Comparison of ENCODE assay signal across 10 cellular contexts in genomic region chr12:11795910-11796459, GRCh38.
DNase-seq lines count a peak whose midpoint lies in the region; ATAC-seq, FAIRE-seq and TF ChIP-seq lines count a peak whose summit lies in the region.
"Had no signal": no experiment of that assay in that cellular context is flagged by ENCODE, and none has a peak within 500 bp of the region (broad histone marks: within the 10 kb centered on the region; RNA-seq: fewer than 3 reads in every experiment).

No MANE protein-coding gene starts in this region.

- no peak overlapping the region for H3K4me3 Mint-ChIP-seq in stimulated activated naive CD8-positive, alpha-beta T cell treated with anti-CD3 and anti-CD28 coated beads, Interleukin-15, amount 100 ng/mL, for 72 hours
- no peak overlapping the region for H3K4me3 Mint-ChIP-seq in activated CD4-positive, alpha-beta T cell treated with anti-CD3 and anti-CD28 coated beads for 36 hours
- no peak overlapping the region for H3K4me3 Mint-ChIP-seq in H9

- no peak overlapping the region for H3K56ac ChIP-seq in H9 (ENCODE audit: insufficient read length, low read depth, low read length)

- H3K9ac ChIP-seq in OCI-LY1 (ENCODE audit: low read length) (no peak overlapping the region), endocrine pancreas (ENCODE audit: control insufficient read depth, insufficient read depth, low read length) (no peak overlapping the region), H9 (ENCODE audit: extremely low read depth, insufficient read length, low read length) (no peak overlapping the region)

- ATAC-seq in stimulated activated naive CD8-positive, alpha-beta T cell treated with anti-CD3 and anti-CD28 coated beads, Interleukin-15, amount 100 ng/mL, for 72 hours = no peak
- no peak for ATAC-seq in activated CD4-positive, alpha-beta T cell treated with anti-CD3 and anti-CD28 coated beads for 36 hours

- no peak overlapping the region for H3K23ac ChIP-seq in H9 (ENCODE audit: insufficient read length, low read depth, low read length)

- no peak overlapping the region for H2BK12ac ChIP-seq in H9 (ENCODE audit: insufficient read length, low read depth, low read length)

- H3K18ac ChIP-seq in H9 (ENCODE audit: insufficient read length, low read depth, low read length) = no peak overlapping the region

- H3K4me2 ChIP-seq in OCI-LY1 (ENCODE audit: low read length) (no peak overlapping the region), H9 (ENCODE audit: insufficient read depth, insufficient read length, low read length) (no peak overlapping the region)

- CTCF ChIA-PET in activated CD4-positive, alpha-beta T cell treated with anti-CD3 and anti-CD28 coated beads for 36 hours (lab: Charles Lee) = interaction anchor here (0.8 to 1.6 kb wide), 6 partner anchors 9 to 30 kb away, joined by 3 to 4 read pairs (median 3); no protein-coding TSS in a partner anchor

- H2AFZ ChIP-seq in OCI-LY1 (ENCODE audit: low read length) (no peak overlapping the region), H9 (ENCODE audit: low read length) (no peak overlapping the region)

- H3K79me1 ChIP-seq in H9 (ENCODE audit: insufficient read depth, low read depth, low read length, poor library complexity, severe bottlenecking) = no peaks in the 10 kb centered on the region

- H3K9me3 ChIP-seq in OCI-LY1 (ENCODE audit: low read length) = no peaks in the 10 kb centered on the region
- H3K9me3 ChIP-seq in endocrine pancreas (ENCODE audit: control insufficient read depth, low read length) = no peaks in the 10 kb centered on the region
- H3K9me3 ChIP-seq in H9 (ENCODE audit: control insufficient read depth, low read depth, low read length) = no peaks in the 10 kb centered on the region

- H2BK5ac ChIP-seq in H9 (ENCODE audit: insufficient read length, low read length) = no peak overlapping the region

- no peak overlapping the region for H2BK20ac ChIP-seq in H9 (ENCODE audit: low read depth, low read length, poor library complexity, severe bottlenecking)

- H3K9me3 Mint-ChIP-seq in stimulated activated naive CD8-positive, alpha-beta T cell treated with anti-CD3 and anti-CD28 coated beads, Interleukin-15, amount 100 ng/mL, for 72 hours = no peaks in the 10 kb centered on the region
- H3K9me3 Mint-ChIP-seq in activated CD4-positive, alpha-beta T cell treated with anti-CD3 and anti-CD28 coated beads for 36 hours (ENCODE audit: low read depth) = peaks cover 2% of the 10 kb centered on the region
- H3K9me3 Mint-ChIP-seq in H9 = no peaks in the 10 kb centered on the region

- H3K36me3 ChIP-seq in OCI-LY1 (ENCODE audit: insufficient read depth, low read length) (no peaks in the 10 kb centered on the region), endocrine pancreas (ENCODE audit: control insufficient read depth, insufficient read depth, low read length) (no peaks in the 10 kb centered on the region)

- H3K27ac Mint-ChIP-seq in stimulated activated naive CD8-positive, alpha-beta T cell treated with anti-CD3 and anti-CD28 coated beads, Interleukin-15, amount 100 ng/mL, for 72 hours = no peak overlapping the region
- no peak overlapping the region for H3K27ac Mint-ChIP-seq in activated CD4-positive, alpha-beta T cell treated with anti-CD3 and anti-CD28 coated beads for 36 hours
- H3K27ac Mint-ChIP-seq in H9 = peak overlapping the region in 1 of 3 experiments; percentile 3; a peak in 2 of 7 replicates

- no peaks in the 10 kb centered on the region for H3K23me2 ChIP-seq in H9 (ENCODE audit: insufficient read length, low read depth, low read length, poor library complexity, severe bottlenecking)

- H4K20me1 ChIP-seq in OCI-LY1 (ENCODE audit: insufficient read depth, low read length) (no peaks in the 10 kb centered on the region), H9 (ENCODE audit: control insufficient read depth, insufficient read depth, insufficient read length) (no peaks in the 10 kb centered on the region)

- no peaks in the 10 kb centered on the region for H3F3A ChIP-seq in OCI-LY1 (ENCODE audit: insufficient read depth, low read length)

- H3K4me3 ChIP-seq in OCI-LY1 (ENCODE audit: low read depth, low read length, poor library complexity, severe bottlenecking) (no peak overlapping the region), endocrine pancreas (ENCODE audit: control insufficient read depth, insufficient read depth, low read length) (peak overlapping the region; percentile 20)

- no peak for FAIRE-seq in D721Med (lab: Jason Lieb, UNC)

- H3K27me3 ChIP-seq in OCI-LY1 (ENCODE audit: insufficient read depth, low read length) = no peaks in the 10 kb centered on the region
- no peaks in the 10 kb centered on the region for H3K27me3 ChIP-seq in endocrine pancreas (ENCODE audit: control insufficient read depth, insufficient read depth, low read length)
- no peaks in the 10 kb centered on the region for H3K27me3 ChIP-seq in H9 (ENCODE audit: insufficient read depth, low read length)

- intact Hi-C loops in activated CD4-positive, alpha-beta T cell treated with anti-CD3 and anti-CD28 coated beads for 36 hours (cut with DNase I, micrococcal nuclease) = no loop called here

- peaks cover 62% of the 10 kb centered on the region for H3K4me1 ChIP-seq in OCI-LY1 (ENCODE audit: insufficient read depth, low read length, severe bottlenecking)
- peaks cover 19% of the 10 kb centered on the region for H3K4me1 ChIP-seq in endocrine pancreas (ENCODE audit: control insufficient read depth, insufficient read depth, low read length)
- H3K4me1 ChIP-seq in H9 (ENCODE audit: insufficient read depth, low read length) = peaks cover 6% of the 10 kb centered on the region

- WGBS in H9 (ENCODE audit: extremely low coverage, insufficient read length, low lambda C conversion rate) = no CpG with 5 or more reads among the region's 6 CpGs

- H3K27ac ChIP-seq in OCI-LY1 (ENCODE audit: low read depth, low read length, poor library complexity, severe bottlenecking) = peak overlapping the region; percentile 86
- H3K27ac ChIP-seq in H9 (ENCODE audit: insufficient read length, low read depth, low read length) = no peak overlapping the region

- H4K91ac ChIP-seq in H9 (ENCODE audit: insufficient read length, low read depth, low read length) = no peak overlapping the region

- H3T11ph ChIP-seq in H9 (ENCODE audit: low read length) = no peak overlapping the region

- peaks cover 44% of the 10 kb centered on the region for H3K36me3 Mint-ChIP-seq in activated CD4-positive, alpha-beta T cell treated with anti-CD3 and anti-CD28 coated beads for 36 hours (ENCODE audit: low read depth)
- peaks cover 0 to 5% (median 0%) of the 10 kb centered on the region in 3 experiments; a peak in 4 of 7 replicates for H3K36me3 Mint-ChIP-seq in H9 (ENCODE audit: insufficient read depth in 1 of 3, low read depth in 3 of 3)

- DNase-seq in DMS53 treated with DMSO at 0.1 percent for 48 hours (lab: John Stamatoyannopoulos, UW; ENCODE audit: unreplicated experiment) = peak; percentile 70
- DNase-seq in non-pigmented ciliary epithelial cell (ENCODE audit: low read depth) = peak; percentile 94
- DNase-seq in stimulated activated naive CD8-positive, alpha-beta T cell treated with anti-CD3 and anti-CD28 coated beads, Interleukin-15, amount 100 ng/mL, for 72 hours = no peak
- no peak for DNase-seq in activated CD4-positive, alpha-beta T cell treated with anti-CD3 and anti-CD28 coated beads for 36 hours
- no peak for DNase-seq in H9
- no peak for DNase-seq in D721Med (ENCODE audit: insufficient read length, low spot score)
- DNase-seq: activated CD4-positive, alpha-beta T cell treated with anti-CD3 and anti-CD28 coated beads for 1 hour; effector memory CD4-positive, alpha-beta T cell had no signal

- no peak overlapping the region for H3K14ac ChIP-seq in H9 (ENCODE audit: insufficient read depth, low read length)

- no peak overlapping the region for H2AK5ac ChIP-seq in H9 (ENCODE audit: insufficient read length, low read length)

- no peaks in the 10 kb centered on the region for H3K27me3 Mint-ChIP-seq in stimulated activated naive CD8-positive, alpha-beta T cell treated with anti-CD3 and anti-CD28 coated beads, Interleukin-15, amount 100 ng/mL, for 72 hours
- no peaks in the 10 kb centered on the region for H3K27me3 Mint-ChIP-seq in activated CD4-positive, alpha-beta T cell treated with anti-CD3 and anti-CD28 coated beads for 36 hours
- H3K27me3 Mint-ChIP-seq in H9 (ENCODE audit: low read depth) = no peaks in the 10 kb centered on the region

- H3K79me2 ChIP-seq in OCI-LY1 (ENCODE audit: insufficient read depth, low read length) (no peaks in the 10 kb centered on the region), H9 (ENCODE audit: insufficient read depth, low read length) (no peaks in the 10 kb centered on the region)

- no peak overlapping the region for H4K8ac ChIP-seq in H9 (replicated peaks; ENCODE audit: insufficient read length, low read depth, low read length)

- H2BK120ac ChIP-seq in H9 (ENCODE audit: low read depth, low read length, poor library complexity, severe bottlenecking) = no peak overlapping the region

- H3K4me1 Mint-ChIP-seq in stimulated activated naive CD8-positive, alpha-beta T cell treated with anti-CD3 and anti-CD28 coated beads, Interleukin-15, amount 100 ng/mL, for 72 hours = peaks cover 37% of the 10 kb centered on the region
- peaks cover 45% of the 10 kb centered on the region for H3K4me1 Mint-ChIP-seq in activated CD4-positive, alpha-beta T cell treated with anti-CD3 and anti-CD28 coated beads for 36 hours
- H3K4me1 Mint-ChIP-seq in H9 = peaks cover 18 to 27% of the 10 kb centered on the region in 2 experiments

- POLR2A ChIA-PET in activated CD4-positive, alpha-beta T cell treated with anti-CD3 and anti-CD28 coated beads for 36 hours (lab: Charles Lee) = interaction anchor here (0.5 to 1.0 kb wide), 3 partner anchors 15 to 941 kb away, joined by 3 to 4 read pairs (median 4); no protein-coding TSS in a partner anchor

- no peak overlapping the region for H3K4ac ChIP-seq in H9 (ENCODE audit: low read depth, low read length)

- H3K9me2 ChIP-seq in OCI-LY1 (ENCODE audit: low read depth, low read length) = no peaks in the 10 kb centered on the region

- H4K5ac ChIP-seq in H9 (ENCODE audit: insufficient read length, low read depth, low read length) = no peak overlapping the region

- TF ChIP-seq CTCF in OCI-LY1 (IDR thresholded peaks at IDR 0.05; ENCODE audit: low read length) (no peak), H9 (conservative IDR thresholded peaks at IDR 0.05) (no peak), D721Med (IDR thresholded peaks at IDR 0.05; ENCODE audit: insufficient read depth, missing control alignments) (no peak)

- no peak overlapping the region for H2BK15ac ChIP-seq in H9 (ENCODE audit: low read depth, low read length)

Comparison
In these comparisons a context has a peak if more than half of its experiments do, and no peak if none do; other contexts are left out.
1. DNase-seq: peak in DMS53 treated with DMSO at 0.1 percent for 48 hours (single experiment) and non-pigmented ciliary epithelial cell (single experiment); none in stimulated activated naive CD8-positive, alpha-beta T cell treated with anti-CD3 and anti-CD28 coated beads, Interleukin-15, amount 100 ng/mL, for 72 hours (0 of 2), activated CD4-positive, alpha-beta T cell treated with anti-CD3 and anti-CD28 coated beads for 36 hours (single experiment), H9 (single experiment) and D721Med (single experiment).